In the genomic region with DNA sequence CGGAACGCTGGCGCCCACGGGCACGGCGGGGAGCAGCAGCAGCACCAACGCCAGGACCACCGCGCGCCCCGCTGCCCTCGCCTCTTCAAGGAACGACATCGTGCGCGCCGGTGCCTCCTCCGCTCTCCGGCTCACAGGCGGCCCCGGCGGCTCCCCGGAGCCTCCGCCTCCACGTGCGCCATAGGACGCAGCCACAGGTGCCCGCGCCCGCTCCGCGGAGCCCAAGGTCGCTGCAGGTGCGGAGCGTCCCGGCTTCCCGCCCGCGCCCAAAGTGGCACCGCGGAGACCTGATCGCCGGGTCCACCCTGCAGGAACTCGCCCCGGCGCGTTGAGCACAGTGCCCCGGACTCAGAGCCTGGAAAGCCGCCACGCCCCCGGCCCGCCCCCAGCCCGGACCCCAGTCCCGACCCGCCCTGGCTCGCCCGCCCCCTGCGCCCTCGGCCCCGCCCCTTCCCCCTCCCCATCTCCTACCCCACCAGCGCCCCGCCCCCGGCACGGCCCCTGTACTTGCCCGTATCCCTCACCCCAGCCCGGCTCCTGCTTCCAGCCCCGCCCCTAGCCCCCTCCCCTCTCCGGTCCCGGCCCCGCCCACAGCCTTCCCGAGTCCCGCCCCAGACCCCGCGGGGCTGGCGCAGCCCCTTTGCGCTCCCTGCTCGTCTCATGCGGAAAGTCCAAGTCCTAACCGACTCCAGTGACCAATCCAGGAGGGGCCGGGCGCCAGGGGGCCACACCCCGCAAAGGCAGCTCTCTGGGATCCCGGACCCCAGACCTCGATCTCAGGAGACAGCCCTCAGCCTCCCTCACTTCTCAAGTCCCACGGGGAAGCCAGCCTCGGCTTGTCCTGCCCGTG, we compare ENCODE assay signal across 7 cellular contexts.
A peak's percentile ranks its signal among the peaks of the same experiment; 100 is the strongest.
DNase-seq lines count a peak whose midpoint lies in the region; ATAC-seq lines count a peak whose summit lies in the region.

A gene with protein sequence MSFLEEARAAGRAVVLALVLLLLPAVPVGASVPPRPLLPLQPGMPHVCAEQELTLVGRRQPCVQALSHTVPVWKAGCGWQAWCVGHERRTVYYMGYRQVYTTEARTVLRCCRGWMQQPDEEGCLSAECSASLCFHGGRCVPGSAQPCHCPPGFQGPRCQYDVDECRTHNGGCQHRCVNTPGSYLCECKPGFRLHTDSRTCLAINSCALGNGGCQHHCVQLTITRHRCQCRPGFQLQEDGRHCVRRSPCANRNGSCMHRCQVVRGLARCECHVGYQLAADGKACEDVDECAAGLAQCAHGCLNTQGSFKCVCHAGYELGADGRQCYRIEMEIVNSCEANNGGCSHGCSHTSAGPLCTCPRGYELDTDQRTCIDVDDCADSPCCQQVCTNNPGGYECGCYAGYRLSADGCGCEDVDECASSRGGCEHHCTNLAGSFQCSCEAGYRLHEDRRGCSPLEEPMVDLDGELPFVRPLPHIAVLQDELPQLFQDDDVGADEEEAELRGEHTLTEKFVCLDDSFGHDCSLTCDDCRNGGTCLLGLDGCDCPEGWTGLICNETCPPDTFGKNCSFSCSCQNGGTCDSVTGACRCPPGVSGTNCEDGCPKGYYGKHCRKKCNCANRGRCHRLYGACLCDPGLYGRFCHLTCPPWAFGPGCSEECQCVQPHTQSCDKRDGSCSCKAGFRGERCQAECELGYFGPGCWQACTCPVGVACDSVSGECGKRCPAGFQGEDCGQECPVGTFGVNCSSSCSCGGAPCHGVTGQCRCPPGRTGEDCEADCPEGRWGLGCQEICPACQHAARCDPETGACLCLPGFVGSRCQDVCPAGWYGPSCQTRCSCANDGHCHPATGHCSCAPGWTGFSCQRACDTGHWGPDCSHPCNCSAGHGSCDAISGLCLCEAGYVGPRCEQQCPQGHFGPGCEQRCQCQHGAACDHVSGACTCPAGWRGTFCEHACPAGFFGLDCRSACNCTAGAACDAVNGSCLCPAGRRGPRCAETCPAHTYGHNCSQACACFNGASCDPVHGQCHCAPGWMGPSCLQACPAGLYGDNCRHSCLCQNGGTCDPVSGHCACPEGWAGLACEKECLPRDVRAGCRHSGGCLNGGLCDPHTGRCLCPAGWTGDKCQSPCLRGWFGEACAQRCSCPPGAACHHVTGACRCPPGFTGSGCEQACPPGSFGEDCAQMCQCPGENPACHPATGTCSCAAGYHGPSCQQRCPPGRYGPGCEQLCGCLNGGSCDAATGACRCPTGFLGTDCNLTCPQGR (N-terminal part only) (minus strand): TSS at position 339 of the 850 bp plus-strand sequence. CDS start 240 bp downstream, at position 99.

- peak; percentile 24 for DNase-seq in HK-2 (ENCODE audit: unreplicated experiment)
- DNase-seq in SK-N-MC (ENCODE audit: low read depth, low spot score), result peak; percentile 6
- peak; percentile 80 for DNase-seq in adipocyte (ENCODE audit: low read depth)
- DNase-seq in stimulated activated CD4-positive, alpha-beta T cell treated with anti-CD3 and anti-CD28 coated beads, Interleukin-15, amount 100 ng/mL, for 24 hours, result peak; percentile 82

- peaks cover 3% of the 10 kb centered on the region for H3K4me1 ChIP-seq in adipocyte (ENCODE audit: control insufficient read depth, insufficient read depth, low read length)
- H3K4me1 ChIP-seq in iPS-18a (ENCODE audit: control insufficient read depth, low read depth, low read length), result peaks cover 17% of the 10 kb centered on the region

- no peak for ATAC-seq in HG03108 (IDR thresholded peaks at IDR 0.05; ENCODE audit: unreplicated experiment)
- no peak for ATAC-seq in HG03045 (IDR thresholded peaks at IDR 0.05; ENCODE audit: unreplicated experiment)

- peaks cover 70% of the 10 kb centered on the region for H3K27me3 ChIP-seq in adipocyte (replicated peaks; ENCODE audit: control insufficient read depth, insufficient read depth, low read length)
- peaks cover 25% of the 10 kb centered on the region for H3K27me3 ChIP-seq in iPS-18a (ENCODE audit: control insufficient read depth, insufficient read depth, low read length)

- H3K9ac ChIP-seq in SK-N-MC (ENCODE audit: insufficient read length) (peak within 1 kb of the TSS; percentile 53), adipocyte (ENCODE audit: low read length) (no peak within 1 kb of the TSS), iPS-18a (ENCODE audit: low read length) (peak within 1 kb of the TSS; percentile 63)

- H3K27ac ChIP-seq in SK-N-MC (peak within 1 kb of the TSS; percentile 31; the same call in 1 of the 2 replicates), iPS-18a (ENCODE audit: low read length) (no peak within 1 kb of the TSS)

- no peaks in the 10 kb centered on the region for H3K36me3 ChIP-seq in SK-N-MC (ENCODE audit: insufficient read depth, low read length)
- no peaks in the 10 kb centered on the region for H3K36me3 ChIP-seq in adipocyte (ENCODE audit: control insufficient read depth, insufficient read depth, low read length, severe bottlenecking)
- H3K36me3 ChIP-seq in iPS-18a (ENCODE audit: control insufficient read depth, low read depth, low read length), result no peaks in the 10 kb centered on the region

- H3K9me3 ChIP-seq in SK-N-MC (ENCODE audit: low read depth, low read length), result no peaks in the 10 kb centered on the region
- H3K9me3 ChIP-seq in adipocyte (ENCODE audit: control insufficient read depth, low read length), result no peaks in the 10 kb centered on the region
- no peaks in the 10 kb centered on the region for H3K9me3 ChIP-seq in iPS-18a (ENCODE audit: control insufficient read depth, low read depth, low read length)

- H3K4me3 ChIP-seq in SK-N-MC, result peak within 1 kb of the TSS; percentile 91
- H3K4me3 ChIP-seq in adipocyte (ENCODE audit: low read length), result no peak within 1 kb of the TSS
- H3K4me3 ChIP-seq in iPS-18a (ENCODE audit: low read length), result peak within 1 kb of the TSS; percentile 62

Comparison
In these comparisons a context has a peak if more than half of its experiments do, and no peak if none do; other contexts are left out.
1. DNase-seq: peak in every context shown above with its lines; median percentile 82 in stimulated activated CD4-positive, alpha-beta T cell treated with anti-CD3 and anti-CD28 coated beads, Interleukin-15, amount 100 ng/mL, for 24 hours; 80 in adipocyte; 24 in HK-2; 6 in SK-N-MC.